Comparison of ENCODE assay signal across 9 cellular contexts in genomic region chr12:95942106-95942531, GRCh38. TPM values are rescaled to one million over a fixed set of nuclear protein-coding genes. Genes with fewer than 3 reads are reported as not detected.
DNase-seq lines count a peak whose midpoint lies in the region; ATAC-seq, FAIRE-seq and TF ChIP-seq lines count a peak whose summit lies in the region.
"Had no signal": no experiment of that assay in that cellular context is flagged by ENCODE, and none has a peak within 500 bp of the region (broad histone marks: within the 10 kb centered on the region; RNA-seq: fewer than 3 reads in every experiment).

No MANE protein-coding gene starts in this region.

- DNase-seq in NCI-H345 treated with DMSO at 0.1 percent for 48 hours (lab: John Stamatoyannopoulos, UW; ENCODE audit: unreplicated experiment) (peak; percentile 37), NCI-H345 (lab: John Stamatoyannopoulos, UW) (no peak), NCI-H460 (ENCODE audit: extremely low read depth, low read depth) (peak; percentile 53), dorsolateral prefrontal cortex (peak in 1 of 10 donors; percentile 38), D721Med (ENCODE audit: insufficient read length, low spot score) (no peak), HUDEP-2 (lab: John Stamatoyannopoulos, UW; ENCODE audit: unreplicated experiment in 76 of 76) (no peak)
- no peak for DNase-seq in natural killer cell treated with Interleukin-12 subunit alpha and Interleukin-12 subunit beta and Interleukin-15 and Interleukin-18, amount 100 ng/mL, for 72 hours (ENCODE audit: low spot score)

- peak overlapping the region in 1 of 2 donors; percentile 73 for H3K27ac Mint-ChIP-seq in natural killer cell treated with Interleukin-12 subunit alpha and Interleukin-12 subunit beta and Interleukin-15 and Interleukin-18, amount 100 ng/mL, for 72 hours

- H3K27ac ChIP-seq in dorsolateral prefrontal cortex, result peak overlapping the region in 44 of 59 donors; percentile 4 to 86 (median 64)

- H3K27me3 Mint-ChIP-seq in natural killer cell treated with Interleukin-12 subunit alpha and Interleukin-12 subunit beta and Interleukin-15 and Interleukin-18, amount 100 ng/mL, for 72 hours, result peaks cover 0 to 5% of the 10 kb centered on the region in 2 donors

- H3K4me3 Mint-ChIP-seq in natural killer cell treated with Interleukin-12 subunit alpha and Interleukin-12 subunit beta and Interleukin-15 and Interleukin-18, amount 100 ng/mL, for 72 hours, result peak overlapping the region; percentile 95

- no peaks in the 10 kb centered on the region for H3K9me3 Mint-ChIP-seq in natural killer cell treated with Interleukin-12 subunit alpha and Interleukin-12 subunit beta and Interleukin-15 and Interleukin-18, amount 100 ng/mL, for 72 hours

- H3K4me1 Mint-ChIP-seq in natural killer cell treated with Interleukin-12 subunit alpha and Interleukin-12 subunit beta and Interleukin-15 and Interleukin-18, amount 100 ng/mL, for 72 hours (ENCODE audit: low read depth in 2 of 2), result peaks cover 6 to 9% of the 10 kb centered on the region in 2 donors

- intact Hi-C loops in dorsolateral prefrontal cortex (cut with DNase I), result no loop called here

- no peaks in the 10 kb centered on the region for H3K36me3 Mint-ChIP-seq in natural killer cell treated with Interleukin-12 subunit alpha and Interleukin-12 subunit beta and Interleukin-15 and Interleukin-18, amount 100 ng/mL, for 72 hours

- FAIRE-seq in D721Med (lab: Jason Lieb, UNC), result no peak

- H3K27me3 ChIP-seq in dorsolateral prefrontal cortex, result no peaks in the 10 kb centered on the region

- peak overlapping the region; percentile 60 to 90 (median 80) for H3K4me3 ChIP-seq in dorsolateral prefrontal cortex

- TF ChIP-seq CTCF in dorsolateral prefrontal cortex (IDR thresholded peaks at IDR 0.05 in 54 of 56, conservative IDR thresholded peaks at IDR 0.05 in 2 of 56; ENCODE audit: low read depth in 1 of 56, partially characterized antibody in 56 of 56), result no peak
- TF ChIP-seq CTCF in D721Med (IDR thresholded peaks at IDR 0.05; ENCODE audit: insufficient read depth, missing control alignments), result no peak

- ATAC-seq in natural killer cell treated with Interleukin-12 subunit alpha and Interleukin-12 subunit beta and Interleukin-15 and Interleukin-18, amount 100 ng/mL, for 72 hours, result no peak
- no peak for ATAC-seq in GM18517 (IDR thresholded peaks at IDR 0.05; ENCODE audit: unreplicated experiment)

RNA-seq across cellular contexts. Expression of gene CCDC38, which starts 0.3 kb away (rescaled TPM):
- 0.89 and 0.92 TPM in 2 replicates for total RNA-seq in NCI-H460 (2014; rRNA removed; shearing (Covaris generic))
- 0.42 and 0.79 TPM in 2 replicates for polyA plus RNA-seq in NCI-H460 (2014; cell fraction: nucleus; rRNA removed)
- total RNA-seq in dorsolateral prefrontal cortex, result 1 to 10 TPM in 3 of 120 experiments, under 1 TPM in 20, not detected in 97; 0.11 to 1.8 (median 0.26) TPM
- under 1 TPM in 1 of 2 donors, not detected in 1; 0.33 TPM for total RNA-seq in natural killer cell treated with Interleukin-12 subunit alpha and Interleukin-12 subunit beta and Interleukin-15 and Interleukin-18, amount 100 ng/mL, for 72 hours

RNA-seq across cellular contexts. Expression of gene AMDHD1, which starts 1.0 kb away (rescaled TPM):
- total RNA-seq in NCI-H460 (2014; rRNA removed; shearing (Covaris generic)), result 15.6 and 21.6 TPM in 2 replicates
- polyA plus RNA-seq in NCI-H460 (2014; cell fraction: nucleus; rRNA removed), result 7.3 and 15.2 TPM in 2 replicates
- 1 to 10 TPM in 46 of 120 experiments, under 1 TPM in 59, not detected in 15; 0.21 to 3.1 (median 0.96) TPM for total RNA-seq in dorsolateral prefrontal cortex
- 1 to 10 TPM in 1 of 2 donors, under 1 TPM in 1; 0.74 to 2.1 TPM for total RNA-seq in natural killer cell treated with Interleukin-12 subunit alpha and Interleukin-12 subunit beta and Interleukin-15 and Interleukin-18, amount 100 ng/mL, for 72 hours

RNA-seq across cellular contexts. Expression of gene HAL, which starts 54.0 kb away (rescaled TPM):
- 2.9 and 4.3 TPM in 2 replicates for total RNA-seq in NCI-H460 (2014; rRNA removed; shearing (Covaris generic))
- polyA plus RNA-seq in NCI-H460 (2014; cell fraction: nucleus; rRNA removed), result 0.97 and 1.5 TPM in 2 replicates
- total RNA-seq in dorsolateral prefrontal cortex, result 1 to 10 TPM in 11 of 120 experiments, under 1 TPM in 32, not detected in 77; 0.11 to 2.7 (median 0.59) TPM
- 1 to 10 TPM in 1 of 2 donors, under 1 TPM in 1; 0.50 to 1.6 TPM for total RNA-seq in natural killer cell treated with Interleukin-12 subunit alpha and Interleukin-12 subunit beta and Interleukin-15 and Interleukin-18, amount 100 ng/mL, for 72 hours
- total RNA-seq: Daoy had no signal

Comparison
In these comparisons a context has a peak if more than half of its experiments do, and no peak if none do; other contexts are left out.
1. DNase-seq: peak in NCI-H345 treated with DMSO at 0.1 percent for 48 hours (single experiment) and NCI-H460 (single experiment); none in NCI-H345 (single experiment), natural killer cell treated with Interleukin-12 subunit alpha and Interleukin-12 subunit beta and Interleukin-15 and Interleukin-18, amount 100 ng/mL, for 72 hours (single experiment), D721Med (single experiment) and HUDEP-2 (0 of 76).